9 cellular contexts compared by ENCODE assay signal in genomic region chr2:205188516-205189138, GRCh38.
DNase-seq lines count a peak whose midpoint lies in the region; ATAC-seq and TF ChIP-seq lines count a peak whose summit lies in the region.
"Had no signal": no experiment of that assay in that cellular context is flagged by ENCODE, and none has a peak within 500 bp of the region (broad histone marks: within the 10 kb centered on the region; RNA-seq: fewer than 3 reads in every experiment).

No MANE protein-coding gene starts in this region.

- H3K36me3 Mint-ChIP-seq in stimulated activated memory B cell treated with anti-CD40 and anti-IgM and Interleukin-4, amounts not matched to agents 10 μg/mL and 1 μg/mL and 100 μg/mL, for 72 hours = no peaks in the 10 kb centered on the region

- no peak overlapping the region for H3K27ac Mint-ChIP-seq in stimulated activated memory B cell treated with anti-CD40 and anti-IgM and Interleukin-4, amounts not matched to agents 10 μg/mL and 1 μg/mL and 100 μg/mL, for 72 hours

- no peak for TF ChIP-seq CTCF in HFF-Myc (IDR thresholded peaks at IDR 0.05; ENCODE audit: low read depth, low read length, missing control alignments)

- H3K27me3 Mint-ChIP-seq in stimulated activated memory B cell treated with anti-CD40 and anti-IgM and Interleukin-4, amounts not matched to agents 10 μg/mL and 1 μg/mL and 100 μg/mL, for 72 hours = no peaks in the 10 kb centered on the region

- no peaks in the 10 kb centered on the region for H3K9me3 Mint-ChIP-seq in stimulated activated memory B cell treated with anti-CD40 and anti-IgM and Interleukin-4, amounts not matched to agents 10 μg/mL and 1 μg/mL and 100 μg/mL, for 72 hours

- DNase-seq in HFF-Myc (ENCODE audit: extremely low read depth, low read depth) (peak; percentile 44), amniotic epithelial cell (ENCODE audit: low read depth) (peak; percentile 88), hypothalamus (lab: John Stamatoyannopoulos, UW) (peak in 34 of 51 donors; percentile 1 to 60 (median 28)), superior temporal gyrus (ENCODE audit: extremely low spot score) (peak; percentile 62)
- DNase-seq: MM.1S had no signal

- no peak for ATAC-seq in HG03039 (IDR thresholded peaks at IDR 0.05; ENCODE audit: unreplicated experiment)
- ATAC-seq in stimulated activated memory B cell treated with anti-CD40 and anti-IgM and Interleukin-4, amounts not matched to agents 10 μg/mL and 1 μg/mL and 100 μg/mL, for 72 hours = no peak
- no peak for ATAC-seq in GM21390 (IDR thresholded peaks at IDR 0.05; ENCODE audit: unreplicated experiment)
- no peak for ATAC-seq in GM21825 (IDR thresholded peaks at IDR 0.05; ENCODE audit: unreplicated experiment)

- no peak overlapping the region for H3K4me3 ChIP-seq in HFF-Myc (replicated peaks; ENCODE audit: low read depth, low read length)

- no peak overlapping the region for H3K4me3 Mint-ChIP-seq in stimulated activated memory B cell treated with anti-CD40 and anti-IgM and Interleukin-4, amounts not matched to agents 10 μg/mL and 1 μg/mL and 100 μg/mL, for 72 hours

- no peaks in the 10 kb centered on the region for H3K4me1 Mint-ChIP-seq in stimulated activated memory B cell treated with anti-CD40 and anti-IgM and Interleukin-4, amounts not matched to agents 10 μg/mL and 1 μg/mL and 100 μg/mL, for 72 hours

Comparison
In these comparisons a context has a peak if more than half of its experiments do, and no peak if none do; other contexts are left out.
1. DNase-seq: peak in every context shown above with its lines; median percentile 88 in amniotic epithelial cell; 62 in superior temporal gyrus; 44 in HFF-Myc; 28 in hypothalamus.